In genomic region chr1:220991506-220991905, GRCh38 we compare ENCODE assay signal across 23 cellular contexts.
"Had no signal": no experiment of that assay in that cellular context is flagged by ENCODE, and none has a peak within 500 bp of the region (broad histone marks: within the 10 kb centered on the region; RNA-seq: fewer than 3 reads in every experiment).

No MANE protein-coding gene starts in this region.

- DNase-seq: activated B cell treated with CpG ODN at 0.5 μM for 24 hours; activated CD4-positive, alpha-beta T cell treated with anti-CD3 and anti-CD28 coated beads for 36 hours; activated CD4-positive, alpha-beta T cell treated with anti-CD3 and anti-CD28 coated beads, Interleukin-2, amount 50 U/mL, for 48 hours; activated CD8-positive, alpha-beta memory T cell treated with anti-CD3 and anti-CD28 coated beads, Interleukin-2, amount 50 U/mL, for 48 hours; activated naive CD4-positive, alpha-beta T cell treated with Interleukin-2 at 50 U/mL for 16 hours; activated naive CD8-positive, alpha-beta T cell treated with anti-CD3 and anti-CD28 coated beads for 36 hours; activated T-cell treated with anti-CD3 and anti-CD28 coated beads, Interleukin-2, amount 50 U/mL, for 48 hours; amygdala; cortex of kidney; endodermal cell; esophagus squamous epithelium; immature natural killer cell; naive thymus-derived CD4-positive, alpha-beta T cell; retina; stimulated activated CD4-positive, alpha-beta T cell treated with anti-CD3 and anti-CD28 coated beads, Interleukin-4, amount 100 ng/mL, for 24 hours; substantia nigra; T-helper 1 cell; T-helper 9 cell; tibial artery had no signal

- ATAC-seq: activated CD4-positive, alpha-beta T cell treated with anti-CD3 and anti-CD28 coated beads for 36 hours; naive thymus-derived CD4-positive, alpha-beta T cell had no signal

- H3K4me1 ChIP-seq: foreskin keratinocyte had no signal

- H3K4me3 ChIP-seq: cardiac muscle cell, lung, neural progenitor cell had no signal

- H3K36me3 ChIP-seq: cardiac muscle cell, esophagus squamous epithelium, neural progenitor cell, tibial artery had no signal

- H3K27ac ChIP-seq: cardiac muscle cell, foreskin keratinocyte, neural progenitor cell, tibial artery had no signal

- H3K27me3 ChIP-seq: esophagus squamous epithelium, neural progenitor cell, tibial artery had no signal

- H3K9me3 ChIP-seq: esophagus squamous epithelium, tibial artery had no signal
